17 cellular contexts compared by ENCODE assay signal in the genomic region with DNA sequence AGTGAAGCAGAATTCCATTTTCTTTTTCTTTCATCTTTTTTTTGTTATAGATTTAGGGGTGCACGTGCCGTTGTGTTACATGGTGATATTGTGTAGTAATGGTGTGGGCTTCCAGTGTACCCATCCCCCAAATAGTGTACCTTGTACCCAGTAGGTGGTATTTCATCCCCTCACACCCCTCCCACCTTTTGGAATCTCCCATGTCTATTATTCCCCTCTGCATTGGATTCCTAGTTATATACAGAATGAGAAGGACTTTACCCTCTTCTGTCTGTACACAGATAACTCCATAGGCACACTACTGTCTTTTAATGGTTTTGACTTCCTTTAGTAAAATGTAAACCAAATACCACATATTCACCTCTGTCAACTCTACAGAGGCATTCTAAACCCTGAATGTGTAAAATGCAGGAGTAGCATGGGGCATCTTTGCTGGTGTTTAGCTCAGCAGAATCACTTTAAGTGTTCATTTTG.
"Had no signal": no experiment of that assay in that cellular context is flagged by ENCODE, and none has a peak within 500 bp of the region (broad histone marks: within the 10 kb centered on the region; RNA-seq: fewer than 3 reads in every experiment).

No MANE protein-coding gene starts in this region.

- ATAC-seq: activated CD4-positive, CD25-positive, alpha-beta regulatory T cell treated with anti-CD3 and anti-CD28 coated beads, Interleukin-2, amount 50 U/mL, for 24 hours; activated CD8-positive, alpha-beta T cell treated with anti-CD3 and anti-CD28 coated beads, Interleukin-2, amount 10 ng/mL, durations not matched to agents 7 days and 5 days; lower lobe of right lung; natural killer cell; stimulated activated naive CD8-positive, alpha-beta T cell treated with anti-CD3 and anti-CD28 coated beads, Interleukin-15, Interleukin-2, amounts not matched to agents 100 U/mL and 50 U/mL, for 24 hours had no signal

- DNase-seq: activated CD4-positive, alpha-beta T cell treated with anti-CD3 and anti-CD28 coated beads, Interleukin-2, amount 10 ng/mL, durations not matched to agents 7 days and 5 days; activated CD8-positive, alpha-beta T cell treated with anti-CD3 and anti-CD28 coated beads, Interleukin-2, amount 10 ng/mL, durations not matched to agents 7 days and 5 days; activated naive CD4-positive, alpha-beta T cell treated with anti-CD3 and anti-CD28 coated beads, Interleukin-2, amount 10 ng/mL, durations not matched to agents 7 days and 5 days; activated T-cell treated with anti-CD3 and anti-CD28 coated beads, Interleukin-2, amount 50 U/mL, for 24 hours; aorta; brain microvascular endothelial cell; effector CD4-positive, alpha-beta T cell; head of caudate nucleus; immature natural killer cell; lower lobe of right lung; natural killer cell; nucleus accumbens; stimulated activated naive CD8-positive, alpha-beta T cell treated with anti-CD3 and anti-CD28 coated beads, Interleukin-15, Interleukin-2, amounts not matched to agents 100 U/mL and 50 U/mL, for 24 hours; substantia nigra; trophoblast cell had no signal

- H3K27ac ChIP-seq: brain microvascular endothelial cell, lower lobe of right lung, vagina had no signal

- H3K36me3 ChIP-seq: brain microvascular endothelial cell, lower lobe of right lung, vagina had no signal

- H3K27me3 ChIP-seq: brain microvascular endothelial cell, vagina had no signal

- H3K9me3 ChIP-seq: lower lobe of right lung, vagina had no signal

- H3K4me3 ChIP-seq: lower lobe of right lung, vagina had no signal

- H3K4me1 ChIP-seq: lower lobe of right lung had no signal
